ENCODE assay signal across 8 cellular contexts in the genomic region with DNA sequence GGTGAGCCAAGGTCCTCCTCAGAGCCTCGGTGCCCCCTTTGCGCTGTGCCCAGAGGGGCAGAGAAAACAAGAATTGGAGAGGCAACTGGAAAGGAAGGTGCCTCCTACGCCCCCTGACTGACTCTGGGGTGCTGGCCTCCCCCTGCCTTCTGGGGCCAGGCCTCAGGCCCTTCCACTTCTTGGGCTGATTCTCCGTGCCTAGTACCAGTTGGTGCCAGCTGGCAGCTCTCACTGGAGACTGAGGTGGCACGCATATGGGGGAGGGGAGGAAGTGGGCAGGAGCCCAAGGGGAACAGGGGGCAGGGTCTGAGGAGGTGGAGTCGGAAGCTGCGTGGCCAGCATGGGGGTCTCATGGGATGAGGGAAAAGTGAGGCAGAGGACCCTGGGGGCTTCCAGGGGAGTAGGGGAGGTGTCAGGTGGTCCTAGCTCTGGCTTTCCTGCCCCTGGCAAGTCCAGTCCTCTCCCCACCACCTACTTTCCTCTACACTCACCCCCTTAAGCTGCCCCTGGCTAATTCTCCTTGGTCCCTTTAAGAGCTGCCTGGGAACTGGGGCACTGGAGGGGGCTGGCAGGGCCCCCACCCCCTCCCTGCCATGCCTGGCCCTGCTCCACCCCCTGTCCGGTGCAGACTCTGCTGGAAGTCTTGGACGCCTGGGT. TPM values are rescaled to one million over a fixed set of nuclear protein-coding genes. Genes with fewer than 3 reads are reported as not detected.
A peak's percentile ranks its signal among the peaks of the same experiment; 100 is the strongest.
DNase-seq lines count a peak whose midpoint lies in the region; FAIRE-seq and TF ChIP-seq lines count a peak whose summit lies in the region.

No MANE protein-coding gene starts in this region.

- no peaks in the 10 kb centered on the region; the same call in 1 of the 2 replicates for H3K27me3 ChIP-seq in OCI-LY3 (ENCODE audit: low read depth, low read length)
- H3K27me3 ChIP-seq in endothelial cell of umbilical vein (ENCODE audit: control insufficient read depth in 2 of 2, insufficient read depth in 2 of 2, low read length in 2 of 2) = no peaks in the 10 kb centered on the region

- TF ChIP-seq CTCF in OCI-LY3 (IDR thresholded peaks at IDR 0.05; ENCODE audit: low read depth, low read length) = no peak
- no peak for TF ChIP-seq CTCF in endothelial cell of umbilical vein (IDR thresholded peaks at IDR 0.05; ENCODE audit: extremely low read depth in 1 of 2, insufficient read depth in 1 of 2, low read depth in 1 of 2, low read length in 2 of 2)

- H3K9ac ChIP-seq in OCI-LY3 (ENCODE audit: low read length) (peak overlapping the region; percentile 34), endothelial cell of umbilical vein (replicated peaks; ENCODE audit: extremely low read depth, insufficient read depth, low read length) (peak overlapping the region; percentile 17)

- H2AFZ ChIP-seq in OCI-LY3 (ENCODE audit: low read depth, low read length) = peak overlapping the region; percentile 62
- peak overlapping the region; percentile 54 for H2AFZ ChIP-seq in endothelial cell of umbilical vein (ENCODE audit: low read depth, low read length)

- peak; percentile 31 for FAIRE-seq in GM12891 (lab: Jason Lieb, UNC)
- FAIRE-seq in endothelial cell of umbilical vein (lab: Jason Lieb, UNC) = no peak

- H3K4me1 ChIP-seq in OCI-LY3 (ENCODE audit: low read length) (peaks cover 62% of the 10 kb centered on the region), endothelial cell of umbilical vein (ENCODE audit: control insufficient read depth, extremely low read depth, insufficient read depth, low read length) (peaks cover 24% of the 10 kb centered on the region)

- H3K36me3 ChIP-seq in OCI-LY3 (replicated peaks; ENCODE audit: low read depth, low read length) (no peaks in the 10 kb centered on the region), endothelial cell of umbilical vein (ENCODE audit: control insufficient read depth in 2 of 2, extremely low read depth in 1 of 2, insufficient read depth in 2 of 2, low read length in 2 of 2) (no peaks in the 10 kb centered on the region)

- H3K4me2 ChIP-seq in OCI-LY3 (ENCODE audit: low read length) (peak overlapping the region; percentile 88), endothelial cell of umbilical vein (ENCODE audit: insufficient read depth, low read length) (peak overlapping the region; percentile 18)

- no peak for TF ChIP-seq POLR2A in GM12891 (IDR thresholded peaks at IDR 0.05; ENCODE audit: low read depth, low read length)
- no peak for TF ChIP-seq POLR2A in endothelial cell of umbilical vein (IDR thresholded peaks at IDR 0.05; ENCODE audit: low read depth, low read length)

- H3K9me3 ChIP-seq in OCI-LY3 (ENCODE audit: insufficient read depth, low read length) = no peaks in the 10 kb centered on the region
- H3K9me3 ChIP-seq in endothelial cell of umbilical vein (replicated peaks; ENCODE audit: control insufficient read depth, insufficient read depth, low read length) = no peaks in the 10 kb centered on the region

- H3K79me2 ChIP-seq in OCI-LY3 (ENCODE audit: low read length) = no peaks in the 10 kb centered on the region
- H3K79me2 ChIP-seq in endothelial cell of umbilical vein (ENCODE audit: control insufficient read depth, insufficient read depth, low read length) = no peaks in the 10 kb centered on the region

- BruUV-seq in endothelial cell of umbilical vein (replicated peaks; lab: Mats Ljungman, UMichigan) = no TSS peak

- intact Hi-C loops in endothelial cell of umbilical vein (cut with micrococcal nuclease) = loop anchor here (1.0 kb wide), 5 partner anchors 46 to 172 kb away; partner anchors contain the start of gene PMF1

- CTCF ChIA-PET in endothelial cell of umbilical vein (lab: Charles Lee) = interaction anchor here (0.5 to 14.2 kb wide), 13 partner anchors 9 to 80 kb away, joined by 3 to 489 read pairs (median 7); partner anchors contain the start of genes PMF1 and SLC25A44

- POLR2A ChIA-PET in endothelial cell of umbilical vein (lab: Charles Lee) = interaction anchor here (1.3 to 2.4 kb wide), 2 partner anchors 66 to 78 kb away, joined by 3 to 6 read pairs; partner anchors contain the start of gene PMF1

- H3K27ac ChIP-seq in OCI-LY3 (ENCODE audit: low read length) = no peak overlapping the region
- peak overlapping the region; percentile 18 for H3K27ac ChIP-seq in endothelial cell of umbilical vein (ENCODE audit: insufficient read depth, low read depth, low read length)

- DNase-seq in GM12891 (ENCODE audit: insufficient read length, low spot score) = no peak
- DNase-seq in endothelial cell of umbilical vein (ENCODE audit: low read depth, low spot score) = peak; percentile 60
- peak; percentile 80 for DNase-seq in pons (ENCODE audit: low spot score)
- no peak for DNase-seq in NCI-H146 (lab: John Stamatoyannopoulos, UW)
- DNase-seq in NCI-H1048 (lab: John Stamatoyannopoulos, UW) = no peak
- DNase-seq in EL = no peak
- DNase-seq in kidney tubule cell (ENCODE audit: low spot score) = no peak

- H4K20me1 ChIP-seq in OCI-LY3 (ENCODE audit: insufficient read depth, low read length) = no peaks in the 10 kb centered on the region
- H4K20me1 ChIP-seq in endothelial cell of umbilical vein (replicated peaks; ENCODE audit: control insufficient read depth, extremely low read depth, insufficient read depth, low read length) = no peaks in the 10 kb centered on the region

- dilution Hi-C loops in endothelial cell of umbilical vein (cut with MboI; ENCODE audit: extremely low pct_ligation_motif_present, low sequenced_read_pairs) = no loop called here

- H3K4me3 ChIP-seq in OCI-LY3 (ENCODE audit: low read length) = peak overlapping the region; percentile 67
- no peak overlapping the region for H3K4me3 ChIP-seq in endothelial cell of umbilical vein (replicated peaks in 1 of 3; ENCODE audit: insufficient read depth in 1 of 3, low read depth in 1 of 3, low read length in 3 of 3)

- no peaks in the 10 kb centered on the region for H3K9me1 ChIP-seq in endothelial cell of umbilical vein (replicated peaks; ENCODE audit: control insufficient read depth, extremely low read depth, insufficient read depth, low read length)

TF ChIP-seq in GM12891, 5 proteins besides CTCF, POLR2A, EP300 and RAD21:
- TF ChIP-seq SPI1 (IDR thresholded peaks at IDR 0.05; ENCODE audit: low read depth, low read length) = no peak
- TF ChIP-seq POU2F2 (IDR thresholded peaks at IDR 0.05; ENCODE audit: low read depth, low read length) = no peak
- no peak for TF ChIP-seq PAX5 (IDR thresholded peaks at IDR 0.05; ENCODE audit: insufficient read depth, low read length, severe bottlenecking)
- TF ChIP-seq POLR2AphosphoS5 (IDR thresholded peaks at IDR 0.05; ENCODE audit: low read depth, low read length) = no peak
- TF ChIP-seq TAF1 (IDR thresholded peaks at IDR 0.05; ENCODE audit: low read depth, low read length) = no peak

TF ChIP-seq in endothelial cell of umbilical vein, 7 proteins besides CTCF, POLR2A, EP300 and RAD21:
- TF ChIP-seq EZH2 (IDR thresholded peaks at IDR 0.05; ENCODE audit: borderline replicate concordance, low read depth, low read length, severe bottlenecking) = no peak
- TF ChIP-seq GATA2 (IDR thresholded peaks at IDR 0.05; ENCODE audit: insufficient read depth, insufficient read length, low read depth, low read length) = no peak
- no peak for TF ChIP-seq JUN (IDR thresholded peaks at IDR 0.05; ENCODE audit: borderline replicate concordance, insufficient read depth, insufficient read length, low read depth)
- no peak for TF ChIP-seq FOS (IDR thresholded peaks at IDR 0.05; ENCODE audit: borderline replicate concordance, insufficient read depth, low read length)
- TF ChIP-seq POLR2AphosphoS5 (IDR thresholded peaks at IDR 0.05; ENCODE audit: insufficient read depth, low read depth, low read length) = no peak
- no peak for TF ChIP-seq MAX (IDR thresholded peaks at IDR 0.05; ENCODE audit: insufficient read depth, insufficient read length)

RNA-seq across cellular contexts. Expression of gene SEMA4A, which starts 6.5 kb away (rescaled TPM):
- 26.3 TPM for polyA plus RNA-seq in GM12891 (2012; ENCODE audit: low read depth, missing spikeins)
- 1.5 and 1.6 TPM in 2 replicates for total RNA-seq in endothelial cell of umbilical vein
- 0.97 and 1.5 TPM in 2 replicates for polyA plus RNA-seq in endothelial cell of umbilical vein
- 0.43 and 0.76 TPM in 2 replicates for polyA plus RNA-seq in endothelial cell of umbilical vein (2011; cell fraction: cytosol; rRNA removed)
- 6.6 and 7.8 TPM in 2 replicates for polyA plus RNA-seq in endothelial cell of umbilical vein (2011; cell fraction: nucleus; rRNA removed)
- polyA plus RNA-seq in endothelial cell of umbilical vein (2012) = 0.68 and 1.1 TPM in 2 replicates
- 1.1 TPM in 2 replicates for polyA minus RNA-seq in endothelial cell of umbilical vein
- 6.5 TPM for polyA minus RNA-seq in endothelial cell of umbilical vein (2011; cell fraction: cytosol; rRNA and poly(A)+ RNA removed)
- 1.3 and 1.7 TPM in 2 replicates for polyA minus RNA-seq in endothelial cell of umbilical vein (2011; cell fraction: nucleus; rRNA and poly(A)+ RNA removed)

RNA-seq across cellular contexts. Expression of gene LMNA, which starts 32.4 kb away (rescaled TPM):
- 70.7 TPM for polyA plus RNA-seq in GM12891 (2012; ENCODE audit: low read depth, missing spikeins)
- 715 and 742 TPM in 2 replicates for total RNA-seq in endothelial cell of umbilical vein
- 371 and 461 TPM in 2 replicates for polyA plus RNA-seq in endothelial cell of umbilical vein
- 321 and 340 TPM in 2 replicates for polyA plus RNA-seq in endothelial cell of umbilical vein (2011; cell fraction: cytosol; rRNA removed)
- polyA plus RNA-seq in endothelial cell of umbilical vein (2011; cell fraction: nucleus; rRNA removed) = 623 and 650 TPM in 2 replicates
- 280 and 286 TPM in 2 replicates for polyA plus RNA-seq in endothelial cell of umbilical vein (2012)
- 205 and 294 TPM in 2 replicates for polyA minus RNA-seq in endothelial cell of umbilical vein
- polyA minus RNA-seq in endothelial cell of umbilical vein (2011; cell fraction: cytosol; rRNA and poly(A)+ RNA removed) = 389 TPM
- 132 and 240 TPM in 2 replicates for polyA minus RNA-seq in endothelial cell of umbilical vein (2011; cell fraction: nucleus; rRNA and poly(A)+ RNA removed)

RNA-seq across cellular contexts. Expression of gene SLC25A44, which starts 47.0 kb away (rescaled TPM):
- polyA plus RNA-seq in GM12891 (2012; ENCODE audit: low read depth, missing spikeins) = 14.1 TPM
- total RNA-seq in endothelial cell of umbilical vein = 24.0 and 26.3 TPM in 2 replicates
- 30.2 and 30.6 TPM in 2 replicates for polyA plus RNA-seq in endothelial cell of umbilical vein
- polyA plus RNA-seq in endothelial cell of umbilical vein (2011; cell fraction: cytosol; rRNA removed) = 25.9 and 28.4 TPM in 2 replicates
- polyA plus RNA-seq in endothelial cell of umbilical vein (2011; cell fraction: nucleus; rRNA removed) = 23.9 and 25.4 TPM in 2 replicates
- polyA plus RNA-seq in endothelial cell of umbilical vein (2012) = 19.5 and 23.2 TPM in 2 replicates
- polyA minus RNA-seq in endothelial cell of umbilical vein = 45.7 and 46.5 TPM in 2 replicates
- polyA minus RNA-seq in endothelial cell of umbilical vein (2011; cell fraction: cytosol; rRNA and poly(A)+ RNA removed) = 19.2 TPM
- polyA minus RNA-seq in endothelial cell of umbilical vein (2011; cell fraction: nucleus; rRNA and poly(A)+ RNA removed) = 10.6 and 15.9 TPM in 2 replicates

Comparison
In these comparisons a context has a peak if more than half of its experiments do, and no peak if none do; other contexts are left out.
1. DNase-seq: peak in endothelial cell of umbilical vein (single experiment) and pons (single experiment); none in GM12891 (single experiment), NCI-H146 (single experiment), NCI-H1048 (single experiment), EL (single experiment) and kidney tubule cell (single experiment).